9 cellular contexts compared by ENCODE assay signal in genomic region chr5:167819406-167819805, GRCh38.
DNase-seq lines count a peak whose midpoint lies in the region; ATAC-seq and TF ChIP-seq lines count a peak whose summit lies in the region.
"Had no signal": no experiment of that assay in that cellular context is flagged by ENCODE, and none has a peak within 500 bp of the region (broad histone marks: within the 10 kb centered on the region; RNA-seq: fewer than 3 reads in every experiment).

No MANE protein-coding gene starts in this region.

- peak; percentile 96 for ATAC-seq in GM19463 (IDR thresholded peaks at IDR 0.05; ENCODE audit: unreplicated experiment)
- ATAC-seq in HG02885 (IDR thresholded peaks at IDR 0.05; ENCODE audit: poor library complexity, unreplicated experiment): peak; percentile 88
- peak; percentile 90 for ATAC-seq in HG03565 (IDR thresholded peaks at IDR 0.05; ENCODE audit: unreplicated experiment)
- no peak for ATAC-seq in right cardiac atrium
- ATAC-seq: natural killer cell treated with Interleukin-12 subunit alpha and Interleukin-12 subunit beta and Interleukin-15 and Interleukin-18, amount 100 ng/mL, for 72 hours had no signal

- H3K27ac ChIP-seq in right cardiac atrium (ENCODE audit: low read length): no peak overlapping the region

- WGBS in right cardiac atrium: 81% methylated on average over 3 of the region's 3 CpGs

- no peak for TF ChIP-seq CTCF in GM13977 (IDR thresholded peaks at IDR 0.05; ENCODE audit: extremely low read depth, insufficient read depth, missing control alignments)

- no peaks in the 10 kb centered on the region for H3K9me3 ChIP-seq in right cardiac atrium (ENCODE audit: control insufficient read depth, low read length)

- peak; percentile 24 for DNase-seq in GM13977 (ENCODE audit: low spot score)
- DNase-seq in NCI-H774 (lab: John Stamatoyannopoulos, UW): no peak
- no peak for DNase-seq in right cardiac atrium
- DNase-seq in stimulated activated CD4-positive, alpha-beta T cell treated with anti-CD3 and anti-CD28 coated beads, Interleukin-2, amount 100 ng/mL, for 24 hours: no peak
- no peak for DNase-seq in NCI-H526 (lab: John Stamatoyannopoulos, UW)

- no peak overlapping the region for H3K4me3 ChIP-seq in right cardiac atrium (ENCODE audit: low read length)

- in situ Hi-C loops in GM13977 (cut with MboI; ENCODE audit: low pct_unique_long_range_greater_than_20kb, low sequenced_read_pairs, unreplicated experiment): no loop called here

- H3K4me1 ChIP-seq in right cardiac atrium (ENCODE audit: control insufficient read depth, insufficient read depth, low read length): no peaks in the 10 kb centered on the region

- H3K27me3 ChIP-seq in right cardiac atrium (ENCODE audit: control insufficient read depth, insufficient read depth): no peaks in the 10 kb centered on the region

- intact Hi-C loops in right cardiac atrium (cut with DNase I): no loop called here

Comparison
In these comparisons a context has a peak if more than half of its experiments do, and no peak if none do; other contexts are left out.
1. ATAC-seq: peak in GM19463 (single experiment), HG02885 (single experiment) and HG03565 (single experiment); none in right cardiac atrium (0 of 2).